In genomic region chr17:58325976-58326468, GRCh38 we compare ENCODE assay signal across 10 cellular contexts. TPM values are rescaled to one million over a fixed set of nuclear protein-coding genes. Genes with fewer than 3 reads are reported as not detected.
DNase-seq lines count a peak whose midpoint lies in the region; ATAC-seq and TF ChIP-seq lines count a peak whose summit lies in the region.
"Had no signal": no experiment of that assay in that cellular context is flagged by ENCODE, and none has a peak within 500 bp of the region (broad histone marks: within the 10 kb centered on the region; RNA-seq: fewer than 3 reads in every experiment).

No MANE protein-coding gene starts in this region.

- H3K27ac Mint-ChIP-seq in activated naive CD4-positive, alpha-beta T cell treated with anti-CD3 and anti-CD28 coated beads, Interleukin-2, amount 10 ng/mL, durations not matched to agents 7 days and 5 days = peak overlapping the region; percentile 60
- peak overlapping the region; percentile 100 for H3K27ac Mint-ChIP-seq in stimulated activated memory B cell treated with anti-CD40 and anti-IgM and Interleukin-4, amounts not matched to agents 10 μg/mL and 1 μg/mL and 100 μg/mL, for 72 hours

- CTCF ChIA-PET in activated naive CD4-positive, alpha-beta T cell treated with anti-CD3 and anti-CD28 coated beads, Interleukin-2, amount 10 ng/mL, durations not matched to agents 7 days and 5 days (lab: Charles Lee) = interaction anchor here (1.1 to 4.0 kb wide), 6 partner anchors 9 to 21 kb away, joined by 3 to 42 read pairs (median 8); no protein-coding TSS in a partner anchor

- H3K36me3 ChIP-seq in BE2C = no peaks in the 10 kb centered on the region
- H3K36me3 ChIP-seq: suprapubic skin had no signal

- H3K27me3 Mint-ChIP-seq in activated naive CD4-positive, alpha-beta T cell treated with anti-CD3 and anti-CD28 coated beads, Interleukin-2, amount 10 ng/mL, durations not matched to agents 7 days and 5 days = peaks cover 28% of the 10 kb centered on the region
- no peaks in the 10 kb centered on the region for H3K27me3 Mint-ChIP-seq in stimulated activated memory B cell treated with anti-CD40 and anti-IgM and Interleukin-4, amounts not matched to agents 10 μg/mL and 1 μg/mL and 100 μg/mL, for 72 hours

- H3K4me1 ChIP-seq in BE2C = peaks cover 11% of the 10 kb centered on the region

- peaks cover 36% of the 10 kb centered on the region for H3K36me3 Mint-ChIP-seq in activated naive CD4-positive, alpha-beta T cell treated with anti-CD3 and anti-CD28 coated beads, Interleukin-2, amount 10 ng/mL, durations not matched to agents 7 days and 5 days
- H3K36me3 Mint-ChIP-seq in stimulated activated memory B cell treated with anti-CD40 and anti-IgM and Interleukin-4, amounts not matched to agents 10 μg/mL and 1 μg/mL and 100 μg/mL, for 72 hours = peaks cover 16% of the 10 kb centered on the region

- no peaks in the 10 kb centered on the region for H3K9me3 ChIP-seq in BE2C
- H3K9me3 ChIP-seq: mucosa of descending colon, suprapubic skin had no signal

- peaks cover 30% of the 10 kb centered on the region for H3K4me1 Mint-ChIP-seq in activated naive CD4-positive, alpha-beta T cell treated with anti-CD3 and anti-CD28 coated beads, Interleukin-2, amount 10 ng/mL, durations not matched to agents 7 days and 5 days
- H3K4me1 Mint-ChIP-seq in stimulated activated memory B cell treated with anti-CD40 and anti-IgM and Interleukin-4, amounts not matched to agents 10 μg/mL and 1 μg/mL and 100 μg/mL, for 72 hours = peaks cover 54% of the 10 kb centered on the region

- H3K4me3 ChIP-seq in BE2C (ENCODE audit: low read depth, low read length) = no peak overlapping the region
- H3K4me3 ChIP-seq: mucosa of descending colon, suprapubic skin had no signal

- no peak for ATAC-seq in stimulated activated memory B cell treated with anti-CD40 and anti-IgM and Interleukin-4, amounts not matched to agents 10 μg/mL and 1 μg/mL and 100 μg/mL, for 72 hours
- no peak for ATAC-seq in HG03135 (IDR thresholded peaks at IDR 0.05; ENCODE audit: unreplicated experiment)
- ATAC-seq: mucosa of descending colon had no signal

- TF ChIP-seq CTCF in BE2C (IDR thresholded peaks at IDR 0.05; ENCODE audit: low read depth, low read length) = no peak

- DNase-seq in activated naive CD4-positive, alpha-beta T cell treated with anti-CD3 and anti-CD28 coated beads, Interleukin-2, amount 10 ng/mL, durations not matched to agents 7 days and 5 days = peak; percentile 39
- DNase-seq in activated naive CD4-positive, alpha-beta T cell treated with Interleukin-2 at 50 U/mL for 16 hours = no peak
- peak; percentile 83 for DNase-seq in NCI-H82 (lab: John Stamatoyannopoulos, UW)
- DNase-seq in cerebellar cortex (ENCODE audit: low spot score) = peak; percentile 25
- DNase-seq in HCEC 1CT = no peak
- DNase-seq in BE2C = no peak

- H3K9me3 Mint-ChIP-seq in activated naive CD4-positive, alpha-beta T cell treated with anti-CD3 and anti-CD28 coated beads, Interleukin-2, amount 10 ng/mL, durations not matched to agents 7 days and 5 days = no peaks in the 10 kb centered on the region
- H3K9me3 Mint-ChIP-seq in stimulated activated memory B cell treated with anti-CD40 and anti-IgM and Interleukin-4, amounts not matched to agents 10 μg/mL and 1 μg/mL and 100 μg/mL, for 72 hours = no peaks in the 10 kb centered on the region

- H3K27me3 ChIP-seq in BE2C = no peaks in the 10 kb centered on the region

- H3K4me3 Mint-ChIP-seq in activated naive CD4-positive, alpha-beta T cell treated with anti-CD3 and anti-CD28 coated beads, Interleukin-2, amount 10 ng/mL, durations not matched to agents 7 days and 5 days = no peak overlapping the region
- H3K4me3 Mint-ChIP-seq in stimulated activated memory B cell treated with anti-CD40 and anti-IgM and Interleukin-4, amounts not matched to agents 10 μg/mL and 1 μg/mL and 100 μg/mL, for 72 hours = peak overlapping the region; percentile 21

RNA-seq across cellular contexts. Expression of gene TSPOAP1, which starts 2.6 kb away (rescaled TPM):
- polyA plus RNA-seq in BE2C (2012; ENCODE audit: insufficient read depth, insufficient read length, low read depth) = 3.1 TPM

RNA-seq across cellular contexts. Expression of gene SUPT4H1, which starts 26.0 kb away (rescaled TPM):
- 510 TPM for polyA plus RNA-seq in BE2C (2012; ENCODE audit: insufficient read depth, insufficient read length, low read depth)

RNA-seq across cellular contexts. Expression of gene MPO, which starts 45.3 kb away (rescaled TPM):
- not detected for polyA plus RNA-seq in BE2C (2012; ENCODE audit: insufficient read depth, insufficient read length, low read depth)

Comparison
In these comparisons a context has a peak if more than half of its experiments do, and no peak if none do; other contexts are left out.
1. DNase-seq: peak in activated naive CD4-positive, alpha-beta T cell treated with anti-CD3 and anti-CD28 coated beads, Interleukin-2, amount 10 ng/mL, durations not matched to agents 7 days and 5 days (single experiment), NCI-H82 (single experiment) and cerebellar cortex (single experiment); none in activated naive CD4-positive, alpha-beta T cell treated with Interleukin-2 at 50 U/mL for 16 hours (single experiment), HCEC 1CT (single experiment) and BE2C (single experiment).